In the genomic region with DNA sequence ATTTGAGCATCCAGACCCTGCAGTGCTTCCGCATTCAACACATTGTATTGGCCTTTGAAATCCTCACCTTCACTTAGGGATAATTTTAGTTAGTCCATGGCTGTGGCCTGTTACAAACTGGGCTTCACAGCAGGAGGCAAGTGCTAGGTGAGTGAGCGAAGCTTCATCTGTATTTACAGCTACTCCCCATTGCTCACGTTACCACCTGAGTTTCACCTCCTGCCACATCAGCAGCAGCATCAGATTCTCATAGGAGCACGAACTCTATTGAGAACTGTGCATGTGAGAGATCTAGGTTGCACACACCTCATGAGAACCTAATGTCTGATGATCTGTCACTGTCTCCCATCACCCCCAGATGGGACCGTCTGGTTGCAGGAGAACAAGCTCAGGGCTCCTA, we compare ENCODE assay signal across 38 cellular contexts.
"Had no signal": no experiment of that assay in that cellular context is flagged by ENCODE, and none has a peak within 500 bp of the region (broad histone marks: within the 10 kb centered on the region; RNA-seq: fewer than 3 reads in every experiment).

No MANE protein-coding gene starts in this region.

- H3K27ac Mint-ChIP-seq: activated naive CD4-positive, alpha-beta T cell treated with anti-CD3 and anti-CD28 coated beads for 36 hours; activated naive CD4-positive, alpha-beta T cell treated with anti-CD3 and anti-CD28 coated beads, Interleukin-2, amount 10 ng/mL, durations not matched to agents 7 days and 5 days; activated naive CD4-positive, alpha-beta T cell treated with anti-CD3 and anti-CD28 coated beads, Interleukin-2, amount 50 U/mL, for 24 hours; activated naive CD4-positive, alpha-beta T cell treated with anti-CD3 and anti-CD28 coated beads, Interleukin-2, amount 50 U/mL, for 72 hours; activated naive CD8-positive, alpha-beta T cell; activated naive CD8-positive, alpha-beta T cell treated with anti-CD3 and anti-CD28 coated beads for 36 hours; activated naive CD8-positive, alpha-beta T cell treated with anti-CD3 and anti-CD28 coated beads, Interleukin-2, amount 10 ng/mL, durations not matched to agents 7 days and 5 days; activated naive CD8-positive, alpha-beta T cell treated with anti-CD3 and anti-CD28 coated beads, Interleukin-2, amount 50 U/mL, for 24 hours; activated T-cell treated with anti-CD3 and anti-CD28 coated beads, Interleukin-2, amount 50 U/mL, for 24 hours; activated T-cell treated with anti-CD3 and anti-CD28 coated beads, Interleukin-2, amount 50 U/mL, for 72 hours; activated T-helper 1 cell treated with anti-CD3 and anti-CD28 coated beads, Interleukin-12 subunit alpha, Interleukin-12 subunit beta, Interleukin-2, Interleukin-4 antibody, amounts not matched to agents 30 ng/mL and 10 ng/mL and 1 ng/mL, durations not matched to agents 14 hours and 24 hours and 36 hours; activated T-helper 17 cell treated with anti-CD3 and anti-CD28 coated beads, Interleukin-2, amount 50 U/mL, for 72 hours; activated T-helper 2 cell treated with anti-CD3 and anti-CD28 coated beads, Interferon-gamma antibody, Interleukin-2, Interleukin-4, amounts not matched to agents 10 μg/mL and 5 μg/mL and 100 μg/mL, durations not matched to agents 14 hours and 24 hours and 36 hours; brain had no signal

- H3K9me3 Mint-ChIP-seq: activated naive CD4-positive, alpha-beta T cell treated with anti-CD3 and anti-CD28 coated beads for 36 hours; activated naive CD4-positive, alpha-beta T cell treated with anti-CD3 and anti-CD28 coated beads, Interleukin-2, amount 10 ng/mL, durations not matched to agents 7 days and 5 days; activated naive CD4-positive, alpha-beta T cell treated with anti-CD3 and anti-CD28 coated beads, Interleukin-2, amount 50 U/mL, for 24 hours; activated naive CD8-positive, alpha-beta T cell treated with anti-CD3 and anti-CD28 coated beads for 36 hours; activated naive CD8-positive, alpha-beta T cell treated with anti-CD3 and anti-CD28 coated beads, Interleukin-2, amount 10 ng/mL, durations not matched to agents 7 days and 5 days; activated naive CD8-positive, alpha-beta T cell treated with anti-CD3 and anti-CD28 coated beads, Interleukin-2, amount 50 U/mL, for 24 hours; activated T-cell treated with anti-CD3 and anti-CD28 coated beads, Interleukin-2, amount 50 U/mL, for 24 hours; activated T-cell treated with anti-CD3 and anti-CD28 coated beads, Interleukin-2, amount 50 U/mL, for 4 hours; activated T-helper 2 cell treated with anti-CD3 and anti-CD28 coated beads, Interferon-gamma antibody, Interleukin-2, Interleukin-4, amounts not matched to agents 10 μg/mL and 5 μg/mL and 100 μg/mL, durations not matched to agents 14 hours and 24 hours and 36 hours; brain had no signal

- DNase-seq: activated effector memory CD4-positive, alpha-beta T cell treated with anti-CD3 and anti-CD28 coated beads, Interleukin-2, amount 50 U/mL, for 16 hours; activated effector memory CD4-positive, alpha-beta T cell treated with Interleukin-2 at 50 U/mL for 16 hours; activated gamma-delta T cell; activated gamma-delta T cell treated with Interleukin-2 at 50 U/mL for 16 hours; activated naive CD4-positive, alpha-beta T cell; activated naive CD4-positive, alpha-beta T cell treated with anti-CD3 and anti-CD28 coated beads for 36 hours; activated naive CD4-positive, alpha-beta T cell treated with anti-CD3 and anti-CD28 coated beads, Interleukin-2, amount 10 ng/mL, durations not matched to agents 7 days and 5 days; activated naive CD4-positive, alpha-beta T cell treated with anti-CD3 and anti-CD28 coated beads, Interleukin-2, amount 50 U/mL, for 16 hours; activated naive CD4-positive, alpha-beta T cell treated with Interleukin-2 at 50 U/mL for 16 hours; activated naive CD8-positive, alpha-beta T cell treated with anti-CD3 and anti-CD28 coated beads for 36 hours; activated naive CD8-positive, alpha-beta T cell treated with anti-CD3 and anti-CD28 coated beads, Interleukin-2, amount 10 ng/mL, durations not matched to agents 7 days and 5 days; activated naive CD8-positive, alpha-beta T cell treated with anti-CD3 and anti-CD28 coated beads, Interleukin-2, amount 50 U/mL, for 24 hours; activated T-cell treated with anti-CD3 and anti-CD28 coated beads, Interleukin-2, amount 50 U/mL, for 1 hour; activated T-cell treated with anti-CD3 and anti-CD28 coated beads, Interleukin-2, amount 50 U/mL, for 24 hours; activated T-cell treated with anti-CD3 and anti-CD28 coated beads, Interleukin-2, amount 50 U/mL, for 4 hours; activated T-cell treated with anti-CD3 and anti-CD28 coated beads, Interleukin-2, amount 50 U/mL, for 48 hours; activated T-cell treated with anti-CD3 and anti-CD28 coated beads, Interleukin-2, amount 50 U/mL, for 72 hours; adrenal gland; amniotic stem cell; amygdala; anterior cingulate cortex; aorta; body of pancreas; caudate nucleus; central memory CD4-positive, alpha-beta T cell; cerebellar nuclear complex had no signal

- H3K36me3 ChIP-seq: adrenal gland, ascending aorta, brain microvascular endothelial cell, breast epithelium, cardiac muscle cell had no signal

- H3K27ac ChIP-seq: adrenal gland, ascending aorta, body of pancreas, brain microvascular endothelial cell, breast epithelium, cardiac muscle cell had no signal

- H3K4me3 ChIP-seq: adrenal gland, ascending aorta, body of pancreas, breast epithelium, cardiac muscle cell had no signal

- ATAC-seq: activated naive CD4-positive, alpha-beta T cell treated with anti-CD3 and anti-CD28 coated beads, Interleukin-2, amount 50 U/mL, for 72 hours; activated naive CD8-positive, alpha-beta T cell treated with anti-CD3 and anti-CD28 coated beads, Interleukin-2, amount 50 U/mL, for 24 hours; activated T-cell treated with anti-CD3 and anti-CD28 coated beads, Interleukin-2, amount 50 U/mL, for 4 hours; activated T-cell treated with anti-CD3 and anti-CD28 coated beads, Interleukin-2, amount 50 U/mL, for 72 hours; activated T-helper 17 cell treated with anti-CD3 and anti-CD28 coated beads, Interleukin-2, amount 50 U/mL, for 72 hours; body of pancreas had no signal

- H3K4me3 Mint-ChIP-seq: activated naive CD4-positive, alpha-beta T cell treated with anti-CD3 and anti-CD28 coated beads for 36 hours; activated naive CD4-positive, alpha-beta T cell treated with anti-CD3 and anti-CD28 coated beads, Interleukin-2, amount 10 ng/mL, durations not matched to agents 7 days and 5 days; activated naive CD4-positive, alpha-beta T cell treated with anti-CD3 and anti-CD28 coated beads, Interleukin-2, amount 50 U/mL, for 24 hours; activated naive CD8-positive, alpha-beta T cell; activated naive CD8-positive, alpha-beta T cell treated with anti-CD3 and anti-CD28 coated beads for 36 hours; activated naive CD8-positive, alpha-beta T cell treated with anti-CD3 and anti-CD28 coated beads, Interleukin-2, amount 10 ng/mL, durations not matched to agents 7 days and 5 days; activated naive CD8-positive, alpha-beta T cell treated with anti-CD3 and anti-CD28 coated beads, Interleukin-2, amount 50 U/mL, for 24 hours; activated T-cell treated with anti-CD3 and anti-CD28 coated beads, Interleukin-2, amount 50 U/mL, for 24 hours; activated T-cell treated with anti-CD3 and anti-CD28 coated beads, Interleukin-2, amount 50 U/mL, for 4 hours; activated T-cell treated with anti-CD3 and anti-CD28 coated beads, Interleukin-2, amount 50 U/mL, for 72 hours; activated T-helper 1 cell treated with anti-CD3 and anti-CD28 coated beads, Interleukin-12 subunit alpha, Interleukin-12 subunit beta, Interleukin-2, Interleukin-4 antibody, amounts not matched to agents 30 ng/mL and 10 ng/mL and 1 ng/mL, durations not matched to agents 14 hours and 24 hours and 36 hours; activated T-helper 17 cell treated with anti-CD3 and anti-CD28 coated beads, Interleukin-2, amount 50 U/mL, for 72 hours; brain; central memory CD8-positive, alpha-beta T cell had no signal

- H3K27me3 Mint-ChIP-seq: activated naive CD4-positive, alpha-beta T cell treated with anti-CD3 and anti-CD28 coated beads, Interleukin-2, amount 10 ng/mL, durations not matched to agents 7 days and 5 days; activated naive CD8-positive, alpha-beta T cell; activated naive CD8-positive, alpha-beta T cell treated with anti-CD3 and anti-CD28 coated beads, Interleukin-2, amount 10 ng/mL, durations not matched to agents 7 days and 5 days; activated naive CD8-positive, alpha-beta T cell treated with anti-CD3 and anti-CD28 coated beads, Interleukin-2, amount 50 U/mL, for 24 hours; activated T-cell treated with anti-CD3 and anti-CD28 coated beads, Interleukin-2, amount 50 U/mL, for 24 hours; activated T-helper 17 cell treated with anti-CD3 and anti-CD28 coated beads, Interleukin-2, amount 50 U/mL, for 72 hours; central memory CD8-positive, alpha-beta T cell had no signal

- H3K36me3 Mint-ChIP-seq: activated naive CD4-positive, alpha-beta T cell treated with anti-CD3 and anti-CD28 coated beads, Interleukin-2, amount 10 ng/mL, durations not matched to agents 7 days and 5 days; activated naive CD4-positive, alpha-beta T cell treated with anti-CD3 and anti-CD28 coated beads, Interleukin-2, amount 50 U/mL, for 24 hours; activated naive CD4-positive, alpha-beta T cell treated with anti-CD3 and anti-CD28 coated beads, Interleukin-2, amount 50 U/mL, for 72 hours; activated naive CD8-positive, alpha-beta T cell; activated naive CD8-positive, alpha-beta T cell treated with anti-CD3 and anti-CD28 coated beads for 36 hours; activated naive CD8-positive, alpha-beta T cell treated with anti-CD3 and anti-CD28 coated beads, Interleukin-2, amount 10 ng/mL, durations not matched to agents 7 days and 5 days had no signal

- H3K27me3 ChIP-seq: adrenal gland, ascending aorta, body of pancreas, brain microvascular endothelial cell, breast epithelium had no signal

- H3K4me1 Mint-ChIP-seq: activated naive CD4-positive, alpha-beta T cell treated with anti-CD3 and anti-CD28 coated beads, Interleukin-2, amount 10 ng/mL, durations not matched to agents 7 days and 5 days; activated naive CD4-positive, alpha-beta T cell treated with anti-CD3 and anti-CD28 coated beads, Interleukin-2, amount 50 U/mL, for 24 hours; activated naive CD8-positive, alpha-beta T cell treated with anti-CD3 and anti-CD28 coated beads for 36 hours; activated naive CD8-positive, alpha-beta T cell treated with anti-CD3 and anti-CD28 coated beads, Interleukin-2, amount 10 ng/mL, durations not matched to agents 7 days and 5 days; activated naive CD8-positive, alpha-beta T cell treated with anti-CD3 and anti-CD28 coated beads, Interleukin-2, amount 50 U/mL, for 24 hours; activated T-helper 17 cell treated with anti-CD3 and anti-CD28 coated beads, Interleukin-2, amount 50 U/mL, for 72 hours; brain; central memory CD8-positive, alpha-beta T cell had no signal

- H3K9me3 ChIP-seq: adrenal gland, ascending aorta, body of pancreas, breast epithelium had no signal

- H3K4me1 ChIP-seq: adrenal gland, ascending aorta, body of pancreas, breast epithelium had no signal
